1 cellular context compared by ENCODE assay signal in the genomic region with DNA sequence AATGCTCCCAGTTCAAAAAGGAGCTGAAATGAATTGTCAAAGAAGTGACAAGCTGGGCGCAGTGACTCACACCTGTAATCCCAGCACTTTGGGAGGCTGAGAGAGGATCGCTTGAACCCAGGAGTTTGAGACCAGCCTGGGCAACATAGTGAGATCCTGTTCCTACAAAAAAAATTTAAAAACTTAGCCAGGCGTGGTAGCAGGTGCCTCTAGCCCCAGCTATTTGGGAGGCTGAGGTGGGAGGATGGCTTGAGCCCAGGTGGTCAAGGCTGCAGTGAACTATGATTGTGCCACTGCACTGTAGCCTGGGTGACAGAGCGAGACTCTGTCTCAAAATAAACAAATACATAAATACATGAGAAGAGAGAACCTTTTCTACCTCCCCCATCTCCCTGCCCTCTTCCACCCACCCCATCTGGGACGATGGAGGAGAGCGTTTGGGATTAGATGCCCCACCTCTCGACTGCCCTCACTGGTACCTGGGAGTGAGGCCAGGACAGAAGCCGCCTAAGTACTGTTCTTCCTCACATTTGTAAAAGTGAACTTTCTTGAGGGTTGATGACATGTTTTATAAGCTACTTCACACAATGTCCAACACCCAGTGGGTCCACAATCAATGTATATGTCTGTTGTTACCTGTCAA.
TF ChIP-seq lines count a peak whose summit lies in the region.

No MANE protein-coding gene starts in this region.

TF ChIP-seq in GM12878, 131 proteins besides CTCF, POLR2A, EP300 and RAD21:
- TF ChIP-seq YY1 (IDR thresholded peaks at IDR 0.05; ENCODE audit: low read depth, low read length) (no peak), RUNX3 (IDR thresholded peaks at IDR 0.05; ENCODE audit: low read length) (no peak), MEF2B (IDR thresholded peaks at IDR 0.05; ENCODE audit: partially characterized antibody, poor library complexity, severe bottlenecking) (no peak), GABPA (IDR thresholded peaks at IDR 0.05; ENCODE audit: low read depth) (no peak), EGR1 (IDR thresholded peaks at IDR 0.05; ENCODE audit: borderline replicate concordance in 1 of 2, low read depth in 2 of 2, low read length in 2 of 2) (no peak)
